In genomic region chr15:66673410-66674322, GRCh38 we compare ENCODE assay signal across 8 cellular contexts. TPM values are rescaled to one million over a fixed set of nuclear protein-coding genes. Genes with fewer than 3 reads are reported as not detected.
DNase-seq lines count a peak whose midpoint lies in the region; TF ChIP-seq lines count a peak whose summit lies in the region.

No MANE protein-coding gene starts in this region.

- peaks cover 11% of the 10 kb centered on the region for H3K27me3 Mint-ChIP-seq in glutamatergic neuron (ENCODE audit: unreplicated experiment)

- no peak overlapping the region for H3K27ac Mint-ChIP-seq in glutamatergic neuron (ENCODE audit: unreplicated experiment)

- peaks cover 1% of the 10 kb centered on the region for H3K9me3 Mint-ChIP-seq in glutamatergic neuron (ENCODE audit: unreplicated experiment)

- no peaks in the 10 kb centered on the region for H3K4me1 Mint-ChIP-seq in glutamatergic neuron (ENCODE audit: low read depth, unreplicated experiment)

- no peak overlapping the region for H3K4me3 Mint-ChIP-seq in glutamatergic neuron (ENCODE audit: unreplicated experiment)

- no peaks in the 10 kb centered on the region for H3K36me3 Mint-ChIP-seq in glutamatergic neuron (ENCODE audit: unreplicated experiment)

- no peak for TF ChIP-seq CTCF in glutamatergic neuron (IDR thresholded peaks at IDR 0.05; ENCODE audit: partially characterized antibody, unreplicated experiment)

- peak; percentile 8 for DNase-seq in activated CD8-positive, alpha-beta memory T cell treated with anti-CD3 and anti-CD28 coated beads, Interleukin-2, amount 50 U/mL, for 24 hours (ENCODE audit: extremely low read depth)
- DNase-seq in activated CD8-positive, alpha-beta memory T cell treated with anti-CD3 and anti-CD28 coated beads for 24 hours, result no peak
- DNase-seq in SW480 (ENCODE audit: low spot score) (peak; percentile 43), glutamatergic neuron (peak; percentile 53), NCI-H524 treated with DMSO at 0.1 percent for 48 hours (lab: John Stamatoyannopoulos, UW) (no peak), H4 (ENCODE audit: low spot score) (no peak), NCI-H2107 (lab: John Stamatoyannopoulos, UW) (no peak)
- peak in 2 of 3 donors; percentile 9 to 39 for DNase-seq in stimulated activated CD4-positive, alpha-beta T cell treated with anti-CD3 and anti-CD28 coated beads, TNF-alpha, amount 100 ng/mL, for 48 hours (ENCODE audit: low read depth in 3 of 3)

RNA-seq across cellular contexts. Expression of gene SMAD6, which starts 28.4 kb away (rescaled TPM):
- 0.83 TPM for total RNA-seq in glutamatergic neuron (ENCODE audit: unreplicated experiment)
- 3.4 and 4.7 TPM in 2 replicates for total RNA-seq in H4 (2014; rRNA removed; shearing (Covaris generic))

Comparison
In these comparisons a context has a peak if more than half of its experiments do, and no peak if none do; other contexts are left out.
1. DNase-seq: peak in activated CD8-positive, alpha-beta memory T cell treated with anti-CD3 and anti-CD28 coated beads, Interleukin-2, amount 50 U/mL, for 24 hours (single experiment), SW480 (single experiment), glutamatergic neuron (single experiment) and stimulated activated CD4-positive, alpha-beta T cell treated with anti-CD3 and anti-CD28 coated beads, TNF-alpha, amount 100 ng/mL, for 48 hours (2 of 3); none in activated CD8-positive, alpha-beta memory T cell treated with anti-CD3 and anti-CD28 coated beads for 24 hours (single experiment), NCI-H524 treated with DMSO at 0.1 percent for 48 hours (single experiment), H4 (single experiment) and NCI-H2107 (single experiment).